12 cellular contexts compared by ENCODE assay signal in genomic region chr2:20182241-20182931, GRCh38. TPM values are rescaled to one million over a fixed set of nuclear protein-coding genes. Genes with fewer than 3 reads are reported as not detected.
DNase-seq lines count a peak whose midpoint lies in the region; ATAC-seq and TF ChIP-seq lines count a peak whose summit lies in the region.
"Had no signal": no experiment of that assay in that cellular context is flagged by ENCODE, and none has a peak within 500 bp of the region (broad histone marks: within the 10 kb centered on the region; RNA-seq: fewer than 3 reads in every experiment).

No MANE protein-coding gene starts in this region.

- TF ChIP-seq CTCF in C4-2B (conservative IDR thresholded peaks at IDR 0.05) (no peak), mucosa of descending colon (IDR thresholded peaks at IDR 0.05) (no peak), progenitor cell of endocrine pancreas (IDR thresholded peaks at IDR 0.05; ENCODE audit: unreplicated experiment) (no peak)

- H3K9me3 ChIP-seq in MG63 (no peaks in the 10 kb centered on the region), mucosa of descending colon (no peaks in the 10 kb centered on the region)
- H3K9me3 ChIP-seq: heart right ventricle had no signal

- no peak overlapping the region for H3K4me3 Mint-ChIP-seq in effector memory CD8-positive, alpha-beta T cell
- no peak overlapping the region for H3K4me3 Mint-ChIP-seq in progenitor cell of endocrine pancreas (ENCODE audit: low read depth)
- H3K4me3 Mint-ChIP-seq: stimulated activated naive CD8-positive, alpha-beta T cell treated with anti-CD3 and anti-CD28 coated beads, Interleukin-15, amount 100 ng/mL, for 72 hours; T-helper 1 cell treated with Interleukin-12 subunit alpha and Interleukin-12 subunit beta and Interleukin-4 antibody, amounts not matched to agents 30 μg/mL and 1 μg/mL, for 36 hours had no signal

- no peak overlapping the region for H3K4me3 ChIP-seq in MG63
- no peak overlapping the region for H3K4me3 ChIP-seq in mucosa of descending colon
- H3K4me3 ChIP-seq: heart right ventricle had no signal

- H3K36me3 Mint-ChIP-seq in effector memory CD8-positive, alpha-beta T cell (ENCODE audit: insufficient read depth), result no peaks in the 10 kb centered on the region
- H3K36me3 Mint-ChIP-seq in progenitor cell of endocrine pancreas (ENCODE audit: insufficient read depth), result no peaks in the 10 kb centered on the region

- peaks cover 0 to 1% of the 10 kb centered on the region in 2 donors for H3K4me1 Mint-ChIP-seq in effector memory CD8-positive, alpha-beta T cell (ENCODE audit: low read depth in 2 of 2)
- H3K4me1 Mint-ChIP-seq in progenitor cell of endocrine pancreas (ENCODE audit: low read depth), result peaks cover 31% of the 10 kb centered on the region
- H3K4me1 Mint-ChIP-seq: stimulated activated naive CD8-positive, alpha-beta T cell treated with anti-CD3 and anti-CD28 coated beads, Interleukin-15, amount 100 ng/mL, for 72 hours had no signal

- H3K36me3 ChIP-seq in MG63, result no peaks in the 10 kb centered on the region
- no peaks in the 10 kb centered on the region for H3K36me3 ChIP-seq in mucosa of descending colon (ENCODE audit: low read depth)
- H3K36me3 ChIP-seq: heart right ventricle had no signal

- no peaks in the 10 kb centered on the region for H3K9me3 Mint-ChIP-seq in effector memory CD8-positive, alpha-beta T cell
- no peaks in the 10 kb centered on the region for H3K9me3 Mint-ChIP-seq in progenitor cell of endocrine pancreas (ENCODE audit: low read depth)
- H3K9me3 Mint-ChIP-seq: stimulated activated naive CD8-positive, alpha-beta T cell treated with anti-CD3 and anti-CD28 coated beads, Interleukin-15, amount 100 ng/mL, for 72 hours; T-helper 1 cell treated with Interleukin-12 subunit alpha and Interleukin-12 subunit beta and Interleukin-4 antibody, amounts not matched to agents 30 μg/mL and 1 μg/mL, for 36 hours had no signal

- no peak overlapping the region for H3K27ac Mint-ChIP-seq in effector memory CD8-positive, alpha-beta T cell
- no peak overlapping the region for H3K27ac Mint-ChIP-seq in progenitor cell of endocrine pancreas
- H3K27ac Mint-ChIP-seq: stimulated activated naive CD8-positive, alpha-beta T cell treated with anti-CD3 and anti-CD28 coated beads, Interleukin-15, amount 100 ng/mL, for 72 hours; T-helper 1 cell treated with Interleukin-12 subunit alpha and Interleukin-12 subunit beta and Interleukin-4 antibody, amounts not matched to agents 30 μg/mL and 1 μg/mL, for 36 hours had no signal

- peak overlapping the region; percentile 14 for H3K27ac ChIP-seq in C4-2B
- H3K27ac ChIP-seq: heart right ventricle had no signal

- ATAC-seq in mucosa of descending colon, result peak; percentile 8
- no peak for ATAC-seq in effector memory CD8-positive, alpha-beta T cell (replicated peaks)
- no peak for ATAC-seq in HG02840 (IDR thresholded peaks at IDR 0.05; ENCODE audit: low FRiP score, unreplicated experiment)
- ATAC-seq in HG02610 (IDR thresholded peaks at IDR 0.05; ENCODE audit: unreplicated experiment), result no peak
- ATAC-seq: stimulated activated naive CD8-positive, alpha-beta T cell treated with anti-CD3 and anti-CD28 coated beads, Interleukin-15, amount 100 ng/mL, for 72 hours had no signal

- H3K27me3 ChIP-seq in MG63, result no peaks in the 10 kb centered on the region
- H3K27me3 ChIP-seq: heart right ventricle had no signal

- H3K27me3 Mint-ChIP-seq in effector memory CD8-positive, alpha-beta T cell, result peaks cover 12 to 37% of the 10 kb centered on the region in 2 donors
- no peaks in the 10 kb centered on the region for H3K27me3 Mint-ChIP-seq in progenitor cell of endocrine pancreas

- intact Hi-C loops in mucosa of descending colon (cut with DNase I, micrococcal nuclease), result no loop called here

- DNase-seq in MG63, result peak; percentile 86
- peak; percentile 7 for DNase-seq in cerebellum (ENCODE audit: low spot score)
- peak in 1 of 3 donors; percentile 59 for DNase-seq in mucosa of descending colon
- DNase-seq in effector memory CD8-positive, alpha-beta T cell, result no peak
- no peak for DNase-seq in progenitor cell of endocrine pancreas (ENCODE audit: low spot score, unreplicated experiment)
- DNase-seq: C1 segment of cervical spinal cord; heart right ventricle; stimulated activated naive CD8-positive, alpha-beta T cell treated with anti-CD3 and anti-CD28 coated beads, Interleukin-15, amount 100 ng/mL, for 72 hours had no signal

- peaks cover 45% of the 10 kb centered on the region for H3K4me1 ChIP-seq in mucosa of descending colon (ENCODE audit: low read depth)

RNA-seq across cellular contexts. Expression of gene SDC1, which starts 42.5 kb away (rescaled TPM):
- 33.4 and 40.5 TPM in 2 replicates for total RNA-seq in MG63 (2014; rRNA removed; shearing (Covaris generic); ENCODE audit: low replicate concordance)
- 26.0 TPM for total RNA-seq in cerebellum
- total RNA-seq in mucosa of descending colon, result 100 to 1,000 TPM in 2 of 3 donors, 10 to 100 TPM in 1; 65.3 to 170 (median 162) TPM
- total RNA-seq in progenitor cell of endocrine pancreas, result 35.1 and 38.7 TPM in 2 replicates

Comparison
In these comparisons a context has a peak if more than half of its experiments do, and no peak if none do; other contexts are left out.
1. DNase-seq: peak in MG63 (single experiment) and cerebellum (single experiment); none in effector memory CD8-positive, alpha-beta T cell (0 of 3) and progenitor cell of endocrine pancreas (single experiment).